ENCODE assay signal across 21 cellular contexts in genomic region chr2:206105541-206105940, GRCh38.
"Had no signal": no experiment of that assay in that cellular context is flagged by ENCODE, and none has a peak within 500 bp of the region (broad histone marks: within the 10 kb centered on the region; RNA-seq: fewer than 3 reads in every experiment).

No MANE protein-coding gene starts in this region.

- H3K4me2 ChIP-seq: neural progenitor cell had no signal

- ATAC-seq: mucosa of descending colon; right lobe of liver; stimulated activated naive CD8-positive, alpha-beta T cell treated with anti-CD3 and anti-CD28 coated beads, Interleukin-15, amount 100 ng/mL, for 72 hours had no signal

- H3K36me3 ChIP-seq: ascending aorta, neural progenitor cell, ovary, right lobe of liver had no signal

- H3K27ac ChIP-seq: ascending aorta, neural progenitor cell, ovary, right lobe of liver had no signal

- H2AFZ ChIP-seq: neural progenitor cell had no signal

- H3K4me3 Mint-ChIP-seq: dendritic cell treated with granulocyte-macrophage colony-stimulating factor and Interleukin-4, amounts not matched to agents 40 ng/mL and 50 ng/mL, for 4 days; memory B cell; naive B cell; neural progenitor cell; stimulated activated naive CD8-positive, alpha-beta T cell treated with anti-CD3 and anti-CD28 coated beads, Interleukin-15, amount 100 ng/mL, for 72 hours; type B pancreatic cell had no signal

- DNase-seq: activated CD8-positive, alpha-beta memory T cell treated with anti-CD3 and anti-CD28 coated beads for 24 hours; activated CD8-positive, alpha-beta memory T cell treated with anti-CD3 and anti-CD28 coated beads, Interleukin-2, amount 50 U/mL, for 48 hours; activated effector memory CD4-positive, alpha-beta T cell treated with anti-CD3 and anti-CD28 coated beads, Interleukin-2, amount 50 U/mL, for 16 hours; activated naive CD4-positive, alpha-beta T cell treated with anti-CD3 and anti-CD28 coated beads, Interleukin-2, amount 50 U/mL, for 16 hours; activated T-cell treated with anti-CD3 and anti-CD28 coated beads, Interleukin-2, amount 50 U/mL, for 48 hours; effector CD8-positive, alpha-beta T cell; head of caudate nucleus; mucosa of descending colon; naive B cell; ovary; right lobe of liver; small intestine; stimulated activated CD4-positive, alpha-beta T cell treated with anti-CD3 and anti-CD28 coated beads, Interleukin-15, amount 100 ng/mL, for 24 hours; stimulated activated CD4-positive, alpha-beta T cell treated with anti-CD3 and anti-CD28 coated beads, Interleukin-2, amount 100 ng/mL, for 48 hours; stimulated activated naive CD8-positive, alpha-beta T cell treated with anti-CD3 and anti-CD28 coated beads, Interleukin-15, amount 100 ng/mL, for 72 hours; T-helper 1 cell had no signal

- H3K4me1 Mint-ChIP-seq: naive B cell; neural progenitor cell; stimulated activated naive CD8-positive, alpha-beta T cell treated with anti-CD3 and anti-CD28 coated beads, Interleukin-15, amount 100 ng/mL, for 72 hours had no signal

- FAIRE-seq: small intestine had no signal

- H3K4me1 ChIP-seq: ascending aorta, right lobe of liver had no signal

- H3K9ac ChIP-seq: neural progenitor cell had no signal

- H3K9me3 ChIP-seq: ascending aorta, mucosa of descending colon, ovary, right lobe of liver had no signal

- H3K36me3 Mint-ChIP-seq: memory B cell, naive B cell, neural progenitor cell, type B pancreatic cell had no signal

- H3K9me3 Mint-ChIP-seq: dendritic cell treated with granulocyte-macrophage colony-stimulating factor and Interleukin-4, amounts not matched to agents 40 ng/mL and 50 ng/mL, for 4 days; memory B cell; naive B cell; neural progenitor cell; stimulated activated naive CD8-positive, alpha-beta T cell treated with anti-CD3 and anti-CD28 coated beads, Interleukin-15, amount 100 ng/mL, for 72 hours; type B pancreatic cell had no signal

- H3K27ac Mint-ChIP-seq: dendritic cell treated with granulocyte-macrophage colony-stimulating factor and Interleukin-4, amounts not matched to agents 40 ng/mL and 50 ng/mL, for 4 days; memory B cell; neural progenitor cell; stimulated activated naive CD8-positive, alpha-beta T cell treated with anti-CD3 and anti-CD28 coated beads, Interleukin-15, amount 100 ng/mL, for 72 hours; type B pancreatic cell had no signal

- H3K27me3 ChIP-seq: ascending aorta, neural progenitor cell, ovary, right lobe of liver had no signal

- H3K27me3 Mint-ChIP-seq: dendritic cell treated with granulocyte-macrophage colony-stimulating factor and Interleukin-4, amounts not matched to agents 40 ng/mL and 50 ng/mL, for 4 days; memory B cell; naive B cell; stimulated activated naive CD8-positive, alpha-beta T cell treated with anti-CD3 and anti-CD28 coated beads, Interleukin-15, amount 100 ng/mL, for 72 hours; type B pancreatic cell had no signal

- H3K4me3 ChIP-seq: ascending aorta, mucosa of descending colon, neural progenitor cell, ovary, right lobe of liver had no signal
